ENCODE assay signal across 8 cellular contexts in genomic region chr11:111937461-111937769, GRCh38. TPM values are rescaled to one million over a fixed set of nuclear protein-coding genes. Genes with fewer than 3 reads are reported as not detected.
DNase-seq lines count a peak whose midpoint lies in the region; ATAC-seq and TF ChIP-seq lines count a peak whose summit lies in the region.

No MANE protein-coding gene starts in this region.

- TF ChIP-seq CTCF in brain microvascular endothelial cell (IDR thresholded peaks at IDR 0.05; ENCODE audit: low read depth, low read length, missing control alignments) (no peak), tibial nerve (IDR thresholded peaks at IDR 0.05) (no peak)

- H2BK12ac ChIP-seq in mesenchymal stem cell (ENCODE audit: low read length in 2 of 2) = peak overlapping the region; percentile 72 to 83

- H3K27ac Mint-ChIP-seq in activated T-cell treated with anti-CD3 and anti-CD28 coated beads, Interleukin-2, amount 50 U/mL, for 72 hours = no peak overlapping the region

- H3K27ac ChIP-seq in brain microvascular endothelial cell = peak overlapping the region; percentile 32
- peak overlapping the region; percentile 46 for H3K27ac ChIP-seq in mesenchymal stem cell (ENCODE audit: low read length, poor library complexity, severe bottlenecking)
- peak overlapping the region; percentile 77 to 95 (median 84) for H3K27ac ChIP-seq in tibial nerve

- H2BK15ac ChIP-seq in mesenchymal stem cell (ENCODE audit: low read depth, poor library complexity, severe bottlenecking) = peak overlapping the region; percentile 83

- H3K27me3 ChIP-seq in brain microvascular endothelial cell (replicated peaks) = no peaks in the 10 kb centered on the region
- no peaks in the 10 kb centered on the region for H3K27me3 ChIP-seq in mesenchymal stem cell (ENCODE audit: control insufficient read depth in 1 of 2, insufficient read depth in 1 of 2, low read length in 2 of 2)
- no peaks in the 10 kb centered on the region for H3K27me3 ChIP-seq in tibial nerve

- peaks cover 85% of the 10 kb centered on the region for H3K4me1 Mint-ChIP-seq in activated T-cell treated with anti-CD3 and anti-CD28 coated beads, Interleukin-2, amount 50 U/mL, for 72 hours (ENCODE audit: low read depth)

- peak overlapping the region; percentile 64 for H3K4me2 ChIP-seq in mesenchymal stem cell (ENCODE audit: low read length, poor library complexity, severe bottlenecking)

- H3K79me1 ChIP-seq in mesenchymal stem cell (replicated peaks; ENCODE audit: low read length, poor library complexity, severe bottlenecking) = peaks cover 14% of the 10 kb centered on the region

- H3K14ac ChIP-seq in mesenchymal stem cell (ENCODE audit: low read length in 2 of 2) = peak overlapping the region in 1 of 2 experiments; percentile 79

- H4K91ac ChIP-seq in mesenchymal stem cell (ENCODE audit: low read length) = peak overlapping the region; percentile 92

- peak overlapping the region; percentile 76 for H4K8ac ChIP-seq in mesenchymal stem cell (ENCODE audit: low read length)

- no peak for TF ChIP-seq EP300 in tibial nerve (IDR thresholded peaks at IDR 0.05)

- peak overlapping the region; percentile 59 to 81 for H3K4ac ChIP-seq in mesenchymal stem cell (ENCODE audit: low read depth in 1 of 2, low read length in 2 of 2)

- H3K9ac ChIP-seq in mesenchymal stem cell (ENCODE audit: low read length) = peak overlapping the region; percentile 77

- peak overlapping the region; percentile 89 to 98 for H3K4me3 Mint-ChIP-seq in activated T-cell treated with anti-CD3 and anti-CD28 coated beads, Interleukin-2, amount 50 U/mL, for 72 hours

- H2BK5ac ChIP-seq in mesenchymal stem cell (ENCODE audit: low read depth, low read length, poor library complexity, severe bottlenecking) = peak overlapping the region; percentile 74

- no peaks in the 10 kb centered on the region for H3K27me3 Mint-ChIP-seq in activated T-cell treated with anti-CD3 and anti-CD28 coated beads, Interleukin-2, amount 50 U/mL, for 72 hours (ENCODE audit: low read depth)

- DNase-seq in activated T-cell treated with anti-CD3 and anti-CD28 coated beads, Interleukin-2, amount 50 U/mL, for 72 hours = no peak
- no peak for DNase-seq in activated T-cell treated with anti-CD3 and anti-CD28 coated beads for 4 hours
- DNase-seq in brain microvascular endothelial cell = no peak
- DNase-seq in mesenchymal stem cell = no peak
- DNase-seq in tibial nerve (ENCODE audit: low spot score in 2 of 2) = no peak
- no peak for DNase-seq in NCI-H446 (lab: John Stamatoyannopoulos, UW)
- no peak for DNase-seq in cortex of kidney (lab: John Stamatoyannopoulos, UW)
- no peak for DNase-seq in kidney tubule cell (ENCODE audit: low spot score)

- in situ Hi-C loops in brain microvascular endothelial cell (cut with HindIII; ENCODE audit: low pct_ligation_motif_present, low sequenced_read_pairs) = no loop called here

- H3K36me3 Mint-ChIP-seq in activated T-cell treated with anti-CD3 and anti-CD28 coated beads, Interleukin-2, amount 50 U/mL, for 72 hours (ENCODE audit: insufficient read depth in 2 of 2) = peaks cover 6 to 9% of the 10 kb centered on the region in 2 donors

- WGBS in mesenchymal stem cell = 4% methylated on average over 9 of the region's 9 CpGs
- 1 to 6% methylated on average over 8 to 9 of the region's 9 CpGs for WGBS in tibial nerve, 2 donors

- peaks cover 23% of the 10 kb centered on the region for H3K4me1 ChIP-seq in mesenchymal stem cell (ENCODE audit: control insufficient read depth, insufficient read depth, low read depth, low read length)
- H3K4me1 ChIP-seq in tibial nerve = peaks cover 0 to 73% (median 30%) of the 10 kb centered on the region in 4 donors

- H3K36me3 ChIP-seq in brain microvascular endothelial cell (replicated peaks) (no peaks in the 10 kb centered on the region), mesenchymal stem cell (ENCODE audit: control insufficient read depth in 1 of 2, insufficient read depth in 2 of 2, low read depth in 1 of 2, low read length in 2 of 2) (no peaks in the 10 kb centered on the region), tibial nerve (no peaks in the 10 kb centered on the region)

- no peaks in the 10 kb centered on the region for H3K9me3 Mint-ChIP-seq in activated T-cell treated with anti-CD3 and anti-CD28 coated beads, Interleukin-2, amount 50 U/mL, for 72 hours

- peak overlapping the region; percentile 100 for H2AFZ ChIP-seq in mesenchymal stem cell (ENCODE audit: low read depth, low read length)

- H3K23ac ChIP-seq in mesenchymal stem cell (ENCODE audit: low read length in 2 of 2) = no peak overlapping the region

- H3K4me3 ChIP-seq in brain microvascular endothelial cell (ENCODE audit: low read depth, low read length) (peak overlapping the region; percentile 71), mesenchymal stem cell (ENCODE audit: insufficient read depth in 1 of 2, low read depth in 1 of 2, low read length in 2 of 2) (peak overlapping the region; percentile 81), tibial nerve (peak overlapping the region; percentile 49 to 88 (median 54))

- TF ChIP-seq POLR2A in tibial nerve (IDR thresholded peaks at IDR 0.05) = no peak

- H3K9me3 ChIP-seq in mesenchymal stem cell (ENCODE audit: control insufficient read depth, low read length) = no peaks in the 10 kb centered on the region
- H3K9me3 ChIP-seq in tibial nerve = no peaks in the 10 kb centered on the region

- peak overlapping the region; percentile 28 for H2AK5ac ChIP-seq in mesenchymal stem cell (ENCODE audit: low read length, severe bottlenecking)

- peak overlapping the region; percentile 71 for H2BK120ac ChIP-seq in mesenchymal stem cell (ENCODE audit: low read depth, low read length)

- ATAC-seq in activated T-cell treated with anti-CD3 and anti-CD28 coated beads, Interleukin-2, amount 50 U/mL, for 72 hours (replicated peaks in 1 of 2) = no peak

- peak overlapping the region; percentile 52 to 92 for H3K18ac ChIP-seq in mesenchymal stem cell (ENCODE audit: low read depth in 1 of 2, low read length in 2 of 2)

RNA-seq across cellular contexts. Expression of gene DIXDC1, which starts 0.3 kb away (rescaled TPM):
- total RNA-seq in activated T-cell treated with anti-CD3 and anti-CD28 coated beads, Interleukin-2, amount 50 U/mL, for 72 hours = 10 to 100 TPM; 14.8 to 24.7 TPM
- polyA plus RNA-seq in mesenchymal stem cell (2013, experiment 1 of 2) = 8.6 TPM
- 8.7 TPM for polyA plus RNA-seq in mesenchymal stem cell (2013, experiment 2 of 2)
- total RNA-seq in tibial nerve = 10 to 100 TPM; 43.8 to 69.3 (median 49.5) TPM

RNA-seq across cellular contexts. Expression of gene C11orf52, which starts 18.7 kb away (rescaled TPM):
- total RNA-seq in activated T-cell treated with anti-CD3 and anti-CD28 coated beads, Interleukin-2, amount 50 U/mL, for 72 hours = not detected
- polyA plus RNA-seq in mesenchymal stem cell (2013, experiment 1 of 2) = 0.41 TPM
- polyA plus RNA-seq in mesenchymal stem cell (2013, experiment 2 of 2) = 0.30 TPM
- 1 to 10 TPM in 2 of 4 donors, not detected in 2; 5.0 to 6.9 TPM for total RNA-seq in tibial nerve

RNA-seq across cellular contexts. Expression of gene HSPB2, which starts 24.9 kb away (rescaled TPM):
- total RNA-seq in activated T-cell treated with anti-CD3 and anti-CD28 coated beads, Interleukin-2, amount 50 U/mL, for 72 hours = under 1 TPM in 1 of 2 donors, not detected in 1; 0.19 TPM
- polyA plus RNA-seq in mesenchymal stem cell (2013, experiment 1 of 2) = 0.10 TPM
- not detected for polyA plus RNA-seq in mesenchymal stem cell (2013, experiment 2 of 2)
- 1 to 10 TPM in 3 of 4 donors, under 1 TPM in 1; 0.21 to 5.0 (median 1.7) TPM for total RNA-seq in tibial nerve

RNA-seq across cellular contexts. Expression of gene CRYAB, which starts 25.8 kb away (rescaled TPM):
- total RNA-seq in activated T-cell treated with anti-CD3 and anti-CD28 coated beads, Interleukin-2, amount 50 U/mL, for 72 hours = not detected
- polyA plus RNA-seq in mesenchymal stem cell (2013, experiment 1 of 2) = 9.0 TPM
- polyA plus RNA-seq in mesenchymal stem cell (2013, experiment 2 of 2) = 9.8 TPM
- 100 to 1,000 TPM; 353 to 879 (median 645) TPM for total RNA-seq in tibial nerve

RNA-seq across cellular contexts. Expression of gene CFAP68, which starts 58.1 kb away (rescaled TPM):
- 10 to 100 TPM; 24.9 to 32.6 TPM for total RNA-seq in activated T-cell treated with anti-CD3 and anti-CD28 coated beads, Interleukin-2, amount 50 U/mL, for 72 hours
- 14.6 TPM for polyA plus RNA-seq in mesenchymal stem cell (2013, experiment 1 of 2)
- polyA plus RNA-seq in mesenchymal stem cell (2013, experiment 2 of 2) = 13.8 TPM
- total RNA-seq in tibial nerve = 10 to 100 TPM; 25.3 to 29.3 (median 28.1) TPM

Comparison
In these comparisons a context has a peak if more than half of its experiments do, and no peak if none do; other contexts are left out.
1. H3K27ac ChIP-seq: peak in every context shown above with its lines; median percentile 84 in tibial nerve; 46 in mesenchymal stem cell; 32 in brain microvascular endothelial cell.